ENCODE assay signal across 21 cellular contexts in genomic region chr1:94607398-94607797, GRCh38.
DNase-seq lines count a peak whose midpoint lies in the region; ATAC-seq, FAIRE-seq and TF ChIP-seq lines count a peak whose summit lies in the region.
"Had no signal": no experiment of that assay in that cellular context is flagged by ENCODE, and none has a peak within 500 bp of the region (broad histone marks: within the 10 kb centered on the region; RNA-seq: fewer than 3 reads in every experiment).

No MANE protein-coding gene starts in this region.

- CTCF ChIA-PET in Calu3 (lab: Charles Lee): interaction anchor here (0.7 to 1.2 kb wide), 2 partner anchors 15 to 80 kb away, joined by 3 to 5 read pairs; no protein-coding TSS in a partner anchor
- CTCF ChIA-PET in PC-3 (lab: Charles Lee): no interaction called here

- H3F3A ChIP-seq in PC-3 (ENCODE audit: low read length, unreplicated experiment): peaks cover 14% of the 10 kb centered on the region

- H3K36me3 Mint-ChIP-seq in Calu3 (ENCODE audit: insufficient read depth, unreplicated experiment): peaks cover 15% of the 10 kb centered on the region
- peaks cover 4% of the 10 kb centered on the region for H3K36me3 Mint-ChIP-seq in natural killer cell treated with Interleukin-12 subunit alpha and Interleukin-12 subunit beta and Interleukin-15 and Interleukin-18, amount 100 ng/mL, for 72 hours

- H4K20me1 ChIP-seq in PC-3 (ENCODE audit: low read length): no peaks in the 10 kb centered on the region
- no peaks in the 10 kb centered on the region for H4K20me1 ChIP-seq in hepatocyte (ENCODE audit: insufficient read depth, poor library complexity, severe bottlenecking)
- H4K20me1 ChIP-seq: BLaER1 had no signal

- H3K79me2 ChIP-seq in PC-3 (ENCODE audit: low read length) (no peaks in the 10 kb centered on the region), hepatocyte (no peaks in the 10 kb centered on the region)

- H3K27me3 ChIP-seq in PC-3 (ENCODE audit: low read length) (no peaks in the 10 kb centered on the region), hepatocyte (no peaks in the 10 kb centered on the region), small intestine (ENCODE audit: control insufficient read depth in 2 of 2, insufficient read depth in 2 of 2, low read length in 2 of 2) (no peaks in the 10 kb centered on the region)
- H3K27me3 ChIP-seq: BLaER1 had no signal

- H3K4me2 ChIP-seq in PC-3 (ENCODE audit: low read length) (no peak overlapping the region), hepatocyte (no peak overlapping the region)
- H3K4me2 ChIP-seq: BLaER1 had no signal

- no peak for ATAC-seq in PC-3
- ATAC-seq in natural killer cell treated with Interleukin-12 subunit alpha and Interleukin-12 subunit beta and Interleukin-15 and Interleukin-18, amount 100 ng/mL, for 72 hours: no peak

- no peak for FAIRE-seq in small intestine (lab: Jason Lieb, UNC)
- no peak for FAIRE-seq in HTR-8/SVneo (lab: Jason Lieb, UNC)
- FAIRE-seq: GM18507 had no signal

- H3K9me3 Mint-ChIP-seq in Calu3 (ENCODE audit: low read depth, unreplicated experiment): no peaks in the 10 kb centered on the region
- no peaks in the 10 kb centered on the region for H3K9me3 Mint-ChIP-seq in natural killer cell treated with Interleukin-12 subunit alpha and Interleukin-12 subunit beta and Interleukin-15 and Interleukin-18, amount 100 ng/mL, for 72 hours
- H3K9me3 Mint-ChIP-seq: CD4-positive, alpha-beta T cell had no signal

- peak overlapping the region; percentile 87 for H3K27ac Mint-ChIP-seq in Calu3 (ENCODE audit: unreplicated experiment)
- H3K27ac Mint-ChIP-seq in natural killer cell treated with Interleukin-12 subunit alpha and Interleukin-12 subunit beta and Interleukin-15 and Interleukin-18, amount 100 ng/mL, for 72 hours: no peak overlapping the region
- H3K27ac Mint-ChIP-seq: CD4-positive, alpha-beta T cell had no signal

- H3K27ac ChIP-seq in PC-3 (ENCODE audit: low read length) (no peak overlapping the region), hepatocyte (peak overlapping the region; percentile 91), small intestine (ENCODE audit: low read depth in 1 of 2, low read length in 1 of 2) (peak overlapping the region; percentile 75 to 85)
- H3K27ac ChIP-seq: BLaER1 had no signal

- no peaks in the 10 kb centered on the region for H3K9me3 ChIP-seq in PC-3 (ENCODE audit: low read length)
- no peaks in the 10 kb centered on the region for H3K9me3 ChIP-seq in hepatocyte (ENCODE audit: low read depth)
- H3K9me3 ChIP-seq in small intestine (ENCODE audit: control insufficient read depth, low read depth): no peaks in the 10 kb centered on the region
- H3K9me3 ChIP-seq: BLaER1 had no signal

- H3K9me2 ChIP-seq in PC-3 (replicated peaks; ENCODE audit: low read length): no peaks in the 10 kb centered on the region
- H3K9me2 ChIP-seq in hepatocyte (replicated peaks; ENCODE audit: insufficient read depth): no peaks in the 10 kb centered on the region

- no TSS peak for BruUV-seq in Calu3 (replicated peaks; lab: Mats Ljungman, UMichigan)
- no TSS peak for BruUV-seq in PC-3 (replicated peaks; lab: Mats Ljungman, UMichigan)

- H3K9ac ChIP-seq in PC-3 (ENCODE audit: low read length): no peak overlapping the region
- H3K9ac ChIP-seq: BLaER1 had no signal

- peaks cover 71% of the 10 kb centered on the region for H3K4me1 Mint-ChIP-seq in Calu3 (ENCODE audit: low read depth, unreplicated experiment)
- H3K4me1 Mint-ChIP-seq in natural killer cell treated with Interleukin-12 subunit alpha and Interleukin-12 subunit beta and Interleukin-15 and Interleukin-18, amount 100 ng/mL, for 72 hours (ENCODE audit: low read depth in 2 of 2): peaks cover 16 to 19% of the 10 kb centered on the region in 2 donors

- POLR2A ChIA-PET in PC-3 (lab: Charles Lee; ENCODE audit: unreplicated experiment): interaction anchor here (0.6 kb wide), 1 partner anchor 64 kb away, joined by 3 read pairs; no protein-coding TSS in a partner anchor

- TF ChIP-seq CTCF in Calu3 (IDR thresholded peaks at IDR 0.05; ENCODE audit: unreplicated experiment): no peak
- TF ChIP-seq CTCF in PC-3 (conservative IDR thresholded peaks at IDR 0.05; ENCODE audit: low read depth, low read length): no peak
- no peak for TF ChIP-seq CTCF in hepatocyte (IDR thresholded peaks at IDR 0.05; ENCODE audit: poor library complexity)

- DNase-seq in Calu3 (peak; percentile 21), PC-3 (peak; percentile 44), hepatocyte (ENCODE audit: low spot score) (no peak), small intestine (no peak), NOMO-1 treated with DMSO at 0.1 percent for 48 hours (lab: John Stamatoyannopoulos, UW; ENCODE audit: unreplicated experiment) (no peak), HTR-8/SVneo (ENCODE audit: insufficient read length, low spot score) (no peak)
- no peak for DNase-seq in natural killer cell treated with Interleukin-12 subunit alpha and Interleukin-12 subunit beta and Interleukin-15 and Interleukin-18, amount 100 ng/mL, for 72 hours (ENCODE audit: low spot score)
- DNase-seq: CD4-positive, alpha-beta T cell; COR-L47; GDM1; NCI-H1092 treated with DMSO at 0.1 percent for 48 hours; NCI-H146; NCI-H2029; NCI-H2227 treated with DMSO at 0.1 percent for 48 hours; NCI-H524; NCI-H82; RPMI8226; SHP77; SW 1271 had no signal

- H3K27me3 Mint-ChIP-seq in Calu3 (ENCODE audit: unreplicated experiment): no peaks in the 10 kb centered on the region
- H3K27me3 Mint-ChIP-seq in natural killer cell treated with Interleukin-12 subunit alpha and Interleukin-12 subunit beta and Interleukin-15 and Interleukin-18, amount 100 ng/mL, for 72 hours: peaks cover 36 to 45% of the 10 kb centered on the region in 2 donors

- 88% methylated on average over 4 of the region's 4 CpGs for WGBS in hepatocyte (ENCODE audit: low lambda C conversion rate, missing lambda C conversion rate)
- WGBS in small intestine, 3 donors: 83 to 87% (median 84%) methylated on average over 4 of the region's 4 CpGs

- H3K4me3 Mint-ChIP-seq in Calu3 (ENCODE audit: low read depth, unreplicated experiment): no peak overlapping the region
- H3K4me3 Mint-ChIP-seq in natural killer cell treated with Interleukin-12 subunit alpha and Interleukin-12 subunit beta and Interleukin-15 and Interleukin-18, amount 100 ng/mL, for 72 hours: no peak overlapping the region
- H3K4me3 Mint-ChIP-seq: CD4-positive, alpha-beta T cell had no signal

- H3K4me3 ChIP-seq in PC-3 (ENCODE audit: low read length) (no peak overlapping the region), hepatocyte (no peak overlapping the region), small intestine (ENCODE audit: low read depth in 1 of 2, low read length in 2 of 2) (no peak overlapping the region)
- H3K4me3 ChIP-seq: BLaER1 had no signal

- peaks cover 68% of the 10 kb centered on the region for H3K4me1 ChIP-seq in PC-3 (ENCODE audit: insufficient read depth, low read length)
- H3K4me1 ChIP-seq in hepatocyte (ENCODE audit: insufficient read depth): peaks cover 57% of the 10 kb centered on the region
- peaks cover 2 to 28% of the 10 kb centered on the region in 2 donors for H3K4me1 ChIP-seq in small intestine (ENCODE audit: control insufficient read depth in 2 of 2, insufficient read depth in 1 of 2, low read depth in 1 of 2, low read length in 1 of 2)
- H3K4me1 ChIP-seq: BLaER1 had no signal

- no peak overlapping the region for H2AFZ ChIP-seq in PC-3 (ENCODE audit: low read length)
- H2AFZ ChIP-seq in hepatocyte: no peak overlapping the region

- H3K36me3 ChIP-seq in PC-3 (ENCODE audit: low read depth, low read length) (no peaks in the 10 kb centered on the region), hepatocyte (replicated peaks; ENCODE audit: insufficient read depth, low read depth) (no peaks in the 10 kb centered on the region), small intestine (ENCODE audit: control insufficient read depth in 2 of 2, insufficient read depth in 2 of 2, low read length in 2 of 2) (no peaks in the 10 kb centered on the region)
- H3K36me3 ChIP-seq: BLaER1 had no signal

- intact Hi-C loops in Calu3 (cut with micrococcal nuclease; ENCODE audit: unreplicated experiment): loop anchor here (5.0 kb wide), 2 partner anchors 35 to 120 kb away; no protein-coding TSS in a partner anchor
- intact Hi-C loops in PC-3 (cut with micrococcal nuclease): loop anchor here (5.0 kb wide), 1 partner anchor 120 kb away; no protein-coding TSS in a partner anchor

Comparison
In these comparisons a context has a peak if more than half of its experiments do, and no peak if none do; other contexts are left out.
1. DNase-seq: peak in Calu3 (single experiment) and PC-3 (single experiment); none in hepatocyte (single experiment), small intestine (single experiment), NOMO-1 treated with DMSO at 0.1 percent for 48 hours (single experiment), natural killer cell treated with Interleukin-12 subunit alpha and Interleukin-12 subunit beta and Interleukin-15 and Interleukin-18, amount 100 ng/mL, for 72 hours (single experiment) and HTR-8/SVneo (single experiment).